9 cellular contexts compared by ENCODE assay signal in the genomic region with DNA sequence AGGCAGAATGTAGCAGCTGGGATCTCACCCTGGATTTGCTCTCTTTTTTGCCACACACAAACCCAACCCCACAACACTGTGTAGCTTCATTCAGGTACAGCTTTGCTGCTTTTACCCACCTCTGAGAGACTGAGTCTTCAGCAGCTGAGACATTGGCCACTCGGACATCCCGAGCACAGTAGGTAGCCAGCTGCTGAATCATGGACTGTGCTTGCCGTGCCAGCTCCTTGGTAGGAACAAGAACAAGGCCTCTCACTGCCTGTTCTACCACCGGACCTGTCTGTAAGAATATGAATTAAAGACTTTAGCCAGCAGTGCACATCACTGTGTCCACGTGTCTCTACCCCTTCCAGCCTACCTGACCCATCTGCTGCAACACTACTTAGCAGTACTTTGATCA. TPM values are rescaled to one million over a fixed set of nuclear protein-coding genes. Genes with fewer than 3 reads are reported as not detected.
DNase-seq lines count a peak whose midpoint lies in the region; ATAC-seq and TF ChIP-seq lines count a peak whose summit lies in the region.
"Had no signal": no experiment of that assay in that cellular context is flagged by ENCODE, and none has a peak within 500 bp of the region (broad histone marks: within the 10 kb centered on the region; RNA-seq: fewer than 3 reads in every experiment).

No MANE protein-coding gene starts in this region.

- no peaks in the 10 kb centered on the region for H3K9me3 Mint-ChIP-seq in central memory CD8-positive, alpha-beta T cell

- peak overlapping the region; percentile 92 for H3K9ac ChIP-seq in HUES64 (ENCODE audit: low read depth, low read length)

- ATAC-seq in central memory CD8-positive, alpha-beta T cell (replicated peaks; ENCODE audit: extremely low read depth, poor library complexity, severe bottlenecking) = no peak
- no peak for ATAC-seq in HG03460 (IDR thresholded peaks at IDR 0.05; ENCODE audit: unreplicated experiment)
- no peak for ATAC-seq in GM19395 (IDR thresholded peaks at IDR 0.05; ENCODE audit: unreplicated experiment)
- no peak for ATAC-seq in HG02870 (IDR thresholded peaks at IDR 0.05; ENCODE audit: unreplicated experiment)

- peak overlapping the region; percentile 93 for H3K4me3 ChIP-seq in HUES64 (ENCODE audit: low read length)
- H3K4me3 ChIP-seq in muscle layer of duodenum (ENCODE audit: low read depth in 1 of 2, low read length in 2 of 2) = peak overlapping the region; percentile 89 to 99

- H3K4me1 Mint-ChIP-seq in central memory CD8-positive, alpha-beta T cell = peaks cover 33% of the 10 kb centered on the region

- H3K27ac ChIP-seq in 22Rv1 = peak overlapping the region; percentile 83
- no peak overlapping the region for H3K27ac ChIP-seq in HUES64 (ENCODE audit: low read depth, low read length)
- peak overlapping the region; percentile 86 for H3K27ac ChIP-seq in muscle layer of duodenum (ENCODE audit: low read length)

- peaks cover 46% of the 10 kb centered on the region for H3K36me3 Mint-ChIP-seq in central memory CD8-positive, alpha-beta T cell (ENCODE audit: insufficient read depth)

- no peak for TF ChIP-seq CTCF in 22Rv1 (IDR thresholded peaks at IDR 0.05)

- H3K9me3 ChIP-seq in HUES64 (ENCODE audit: insufficient read depth, low read depth, low read length) (no peaks in the 10 kb centered on the region), muscle layer of duodenum (ENCODE audit: control insufficient read depth in 1 of 2, low read length in 2 of 2) (no peaks in the 10 kb centered on the region)

- WGBS in HUES64 = 81% methylated on average over 5 of the region's 5 CpGs

- no peak for DNase-seq in central memory CD8-positive, alpha-beta T cell (ENCODE audit: low spot score in 2 of 2)
- DNase-seq in ACHN = no peak
- DNase-seq: NCI-H1105 had no signal

- H3K36me3 ChIP-seq in HUES64 (ENCODE audit: insufficient read depth, low read length) (peaks cover 67% of the 10 kb centered on the region), muscle layer of duodenum (ENCODE audit: control insufficient read depth in 1 of 2, insufficient read depth in 2 of 2, low read length in 2 of 2) (peaks cover 49 to 53% of the 10 kb centered on the region in 2 donors)

- in situ Hi-C loops in ACHN (cut with HindIII; ENCODE audit: low pct_ligation_motif_present, low pct_unique_long_range_greater_than_20kb, low sequenced_read_pairs) = no loop called here

- H3K4me1 ChIP-seq in HUES64 (ENCODE audit: insufficient read depth, low read length) (peaks cover 4% of the 10 kb centered on the region; the same call in 1 of the 2 replicates), muscle layer of duodenum (ENCODE audit: control insufficient read depth in 1 of 2, insufficient read depth in 2 of 2, low read length in 2 of 2) (peaks cover 9 to 24% of the 10 kb centered on the region in 2 donors)

- no peaks in the 10 kb centered on the region for H3K27me3 ChIP-seq in HUES64 (ENCODE audit: insufficient read depth, low read length)
- H3K27me3 ChIP-seq in muscle layer of duodenum (ENCODE audit: low read depth, low read length) = no peaks in the 10 kb centered on the region

- H3K4me3 Mint-ChIP-seq in central memory CD8-positive, alpha-beta T cell = peak overlapping the region; percentile 98

- H3K27ac Mint-ChIP-seq in central memory CD8-positive, alpha-beta T cell (ENCODE audit: low read depth) = peak overlapping the region; percentile 99

- no peaks in the 10 kb centered on the region for H3K27me3 Mint-ChIP-seq in central memory CD8-positive, alpha-beta T cell

RNA-seq across cellular contexts. Expression of gene DDX56, which starts 0.9 kb away (rescaled TPM):
- 57.6 TPM for polyA plus RNA-seq in HUES64 (2013, experiment 1 of 2)
- polyA plus RNA-seq in HUES64 (2013, experiment 2 of 2) = 44.7 TPM

RNA-seq across cellular contexts. Expression of gene TMED4, which starts 9.3 kb away (rescaled TPM):
- 39.6 TPM for polyA plus RNA-seq in HUES64 (2013, experiment 1 of 2)
- polyA plus RNA-seq in HUES64 (2013, experiment 2 of 2) = 45.5 TPM

RNA-seq across cellular contexts. Expression of gene NPC1L1, which starts 31.6 kb away (rescaled TPM):
- 0.45 TPM for polyA plus RNA-seq in HUES64 (2013, experiment 1 of 2)
- 0.44 TPM for polyA plus RNA-seq in HUES64 (2013, experiment 2 of 2)

RNA-seq across cellular contexts. Expression of gene OGDH, which starts 33.7 kb away (rescaled TPM):
- polyA plus RNA-seq in HUES64 (2013, experiment 1 of 2) = 51.1 TPM
- polyA plus RNA-seq in HUES64 (2013, experiment 2 of 2) = 51.5 TPM
